ENCODE assay signal across 19 cellular contexts in the genomic region with DNA sequence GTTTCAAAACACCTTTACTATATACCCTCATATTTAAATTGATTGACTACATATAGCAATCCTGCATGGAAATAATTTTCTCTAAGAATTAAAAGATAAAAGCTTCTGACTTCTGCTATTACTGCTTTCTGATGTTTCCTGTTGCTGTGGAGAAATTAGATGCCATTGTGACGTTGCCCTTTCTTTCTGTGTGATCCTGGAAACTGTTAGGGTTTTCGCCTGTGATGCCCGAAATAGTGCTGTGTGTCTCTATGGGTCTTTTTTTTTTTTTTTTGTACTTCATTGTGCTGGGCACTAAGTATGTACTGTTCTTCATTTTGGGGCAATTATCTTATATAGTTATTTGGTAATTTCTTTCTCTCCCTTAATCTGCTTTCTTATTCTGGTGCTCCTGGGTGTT.
"Had no signal": no experiment of that assay in that cellular context is flagged by ENCODE, and none has a peak within 500 bp of the region (broad histone marks: within the 10 kb centered on the region; RNA-seq: fewer than 3 reads in every experiment).

No MANE protein-coding gene starts in this region.

- H3K27ac Mint-ChIP-seq: activated naive CD4-positive, alpha-beta T cell treated with anti-CD3 and anti-CD28 coated beads, Interleukin-2, amount 50 U/mL, for 24 hours; activated T-cell treated with anti-CD3 and anti-CD28 coated beads, Interleukin-2, amount 50 U/mL, for 72 hours; progenitor cell of endocrine pancreas; stimulated activated naive CD8-positive, alpha-beta T cell treated with anti-CD3 and anti-CD28 coated beads, Interleukin-15, Interleukin-2, amounts not matched to agents 100 ng/mL and 50 ng/mL, for 24 hours had no signal

- H3K27me3 Mint-ChIP-seq: activated naive CD4-positive, alpha-beta T cell treated with anti-CD3 and anti-CD28 coated beads, Interleukin-2, amount 50 U/mL, for 24 hours; progenitor cell of endocrine pancreas; stimulated activated naive CD8-positive, alpha-beta T cell treated with anti-CD3 and anti-CD28 coated beads, Interleukin-15, Interleukin-2, amounts not matched to agents 100 ng/mL and 50 ng/mL, for 24 hours had no signal

- H3K4me3 Mint-ChIP-seq: activated naive CD4-positive, alpha-beta T cell treated with anti-CD3 and anti-CD28 coated beads, Interleukin-2, amount 50 U/mL, for 24 hours; activated T-cell treated with anti-CD3 and anti-CD28 coated beads, Interleukin-2, amount 50 U/mL, for 72 hours; neural crest cell; stimulated activated naive CD8-positive, alpha-beta T cell treated with anti-CD3 and anti-CD28 coated beads, Interleukin-15, Interleukin-2, amounts not matched to agents 100 ng/mL and 50 ng/mL, for 24 hours had no signal

- H3K4me3 ChIP-seq: breast epithelium, lung, tibial nerve had no signal

- H3K9me3 ChIP-seq: breast epithelium, tibial nerve had no signal

- H3K27me3 ChIP-seq: breast epithelium, foreskin keratinocyte, tibial nerve had no signal

- ATAC-seq: activated T-cell treated with anti-CD3 and anti-CD28 coated beads, Interleukin-2, amount 50 U/mL, for 72 hours; foreskin keratinocyte had no signal

- FAIRE-seq: astrocyte, keratinocyte, urothelium cell line had no signal

- DNase-seq: activated CD4-positive, alpha-beta T cell treated with anti-CD3 and anti-CD28 coated beads, Interleukin-2, amount 50 U/mL, for 1 hour; activated CD4-positive, CD25-positive, alpha-beta regulatory T cell treated with anti-CD3 and anti-CD28 coated beads, Interleukin-2, amount 50 U/mL, for 72 hours; activated gamma-delta T cell; activated T-cell treated with anti-CD3 and anti-CD28 coated beads, Interleukin-2, amount 50 U/mL, for 72 hours; foreskin keratinocyte; midbrain; stimulated activated CD4-positive, alpha-beta T cell treated with anti-CD3 and anti-CD28 coated beads, Interleukin-2, amount 100 ng/mL, for 24 hours; T-helper 9 cell had no signal

- H3K4me1 ChIP-seq: breast epithelium had no signal

- H3K27ac ChIP-seq: breast epithelium, epithelial cell of prostate, foreskin keratinocyte, tibial nerve had no signal

- H3K9me3 Mint-ChIP-seq: activated naive CD4-positive, alpha-beta T cell treated with anti-CD3 and anti-CD28 coated beads, Interleukin-2, amount 50 U/mL, for 24 hours; activated T-cell treated with anti-CD3 and anti-CD28 coated beads, Interleukin-2, amount 50 U/mL, for 72 hours; neural crest cell; stimulated activated naive CD8-positive, alpha-beta T cell treated with anti-CD3 and anti-CD28 coated beads, Interleukin-15, Interleukin-2, amounts not matched to agents 100 ng/mL and 50 ng/mL, for 24 hours had no signal

- H3K36me3 ChIP-seq: breast epithelium, tibial nerve had no signal
